ENCODE assay signal across 15 cellular contexts in genomic region chr20:46544576-46544975, GRCh38.
DNase-seq lines count a peak whose midpoint lies in the region; ATAC-seq and TF ChIP-seq lines count a peak whose summit lies in the region.
"Had no signal": no experiment of that assay in that cellular context is flagged by ENCODE, and none has a peak within 500 bp of the region (broad histone marks: within the 10 kb centered on the region; RNA-seq: fewer than 3 reads in every experiment).

No MANE protein-coding gene starts in this region.

- DNase-seq in AG09319 (ENCODE audit: extremely low read depth, low read depth) (no peak), OCI-M1 (lab: John Stamatoyannopoulos, UW) (peak; percentile 26), fibroblast of peridontal ligament (ENCODE audit: extremely low read depth) (peak; percentile 38), KG1 (lab: John Stamatoyannopoulos, UW) (no peak)
- DNase-seq in activated T-cell treated with anti-CD3 and anti-CD28 coated beads, Interleukin-2, amount 50 U/mL, for 48 hours = no peak
- DNase-seq: central memory CD4-positive, alpha-beta T cell; heart right ventricle; HFFc6; NCI-H1092; NCI-H524; nephron progenitor cell; SHP77 treated with DMSO at 0.1 percent for 48 hours had no signal

- TF ChIP-seq CTCF in AG09319 (IDR thresholded peaks at IDR 0.05; ENCODE audit: low read depth, low read length) (peak; percentile 4; the same call in 1 of the 2 replicates), GM12873 (IDR thresholded peaks at IDR 0.05; ENCODE audit: insufficient read depth, low read depth, low read length, missing control alignments) (peak; percentile 36)

- no peak for ATAC-seq in GM18868 (IDR thresholded peaks at IDR 0.05; ENCODE audit: unreplicated experiment)
- no peak for ATAC-seq in HG02938 (IDR thresholded peaks at IDR 0.05; ENCODE audit: unreplicated experiment)
- ATAC-seq: heart right ventricle had no signal

Comparison
In these comparisons a context has a peak if more than half of its experiments do, and no peak if none do; other contexts are left out.
1. DNase-seq: peak in OCI-M1 (single experiment) and fibroblast of peridontal ligament (single experiment); none in AG09319 (single experiment), activated T-cell treated with anti-CD3 and anti-CD28 coated beads, Interleukin-2, amount 50 U/mL, for 48 hours (0 of 2) and KG1 (single experiment).